Comparison of ENCODE assay signal across 12 cellular contexts in genomic region chr6:41732149-41732548, GRCh38. TPM values are rescaled to one million over a fixed set of nuclear protein-coding genes. Genes with fewer than 3 reads are reported as not detected.
DNase-seq lines count a peak whose midpoint lies in the region; ATAC-seq and TF ChIP-seq lines count a peak whose summit lies in the region.
"Had no signal": no experiment of that assay in that cellular context is flagged by ENCODE, and none has a peak within 500 bp of the region (broad histone marks: within the 10 kb centered on the region; RNA-seq: fewer than 3 reads in every experiment).

No MANE protein-coding gene starts in this region.

- no peaks in the 10 kb centered on the region for H3K36me3 Mint-ChIP-seq in activated naive CD8-positive, alpha-beta T cell treated with anti-CD3 and anti-CD28 coated beads, Interleukin-2, amount 50 U/mL, for 24 hours (ENCODE audit: low read depth)
- H3K36me3 Mint-ChIP-seq in natural killer cell, result no peaks in the 10 kb centered on the region

- H3K27ac ChIP-seq in BLaER1 treated with 17β-estradiol and CSF1 and Interleukin-3, amounts not matched to agents 10 nM and 100 nM, result peak overlapping the region; percentile 4 to 100 (median 96); a peak in 21 of 22 replicates
- H3K27ac ChIP-seq in HEK293 (ENCODE audit: extremely low read depth, low read depth, low read length), result no peak overlapping the region
- H3K27ac ChIP-seq: C4-2B, colonic mucosa, foreskin keratinocyte had no signal

- H3K4me1 ChIP-seq in BLaER1 treated with 17β-estradiol and CSF1 and Interleukin-3, amounts not matched to agents 10 nM and 100 nM, result peaks cover 71 to 83% (median 75%) of the 10 kb centered on the region in 10 experiments
- H3K4me1 ChIP-seq in HEK293 (ENCODE audit: control insufficient read depth, insufficient read depth, low read length), result 0 out of 2 replicates have a peak, but pooled peaks cover 3% of the 10 kb centered on the region
- H3K4me1 ChIP-seq: foreskin keratinocyte had no signal

- CTCF ChIA-PET in HEK293 (lab: Yijun Ruan, JAX), result interaction anchor here (2.6 to 6.7 kb wide), 2 partner anchors 27 to 44 kb away, joined by 7 to 51 read pairs; no protein-coding TSS in a partner anchor

- H3K4me3 ChIP-seq in BLaER1 treated with 17β-estradiol and CSF1 and Interleukin-3, amounts not matched to agents 10 nM and 100 nM, result peak overlapping the region; percentile 77 to 98 (median 90)
- no peak overlapping the region for H3K4me3 ChIP-seq in HEK293 (ENCODE audit: low read depth, low read length)
- H3K4me3 ChIP-seq: colonic mucosa had no signal

- intact Hi-C loops in natural killer cell (cut with micrococcal nuclease), result loop anchor here (1.0 to 5.0 kb wide), 4 partner anchors 9 to 659 kb away; partner anchors contain the start of genes NFYA and OARD1

- H3K27ac Mint-ChIP-seq in activated naive CD8-positive, alpha-beta T cell treated with anti-CD3 and anti-CD28 coated beads, Interleukin-2, amount 50 U/mL, for 24 hours, result peak overlapping the region; percentile 15
- peak overlapping the region; percentile 88 to 95 for H3K27ac Mint-ChIP-seq in natural killer cell

- TF ChIP-seq CTCF in HEK293 (tag by site-specific recombination; IDR thresholded peaks at IDR 0.05), result no peak
- no peak for TF ChIP-seq CTCF in natural killer cell (IDR thresholded peaks at IDR 0.05)

- DNase-seq in activated naive CD8-positive, alpha-beta T cell treated with anti-CD3 and anti-CD28 coated beads, Interleukin-2, amount 50 U/mL, for 24 hours, result no peak
- DNase-seq in natural killer cell (no peak), NCI-H446 treated with DMSO at 0.1 percent for 48 hours (lab: John Stamatoyannopoulos, UW) (no peak), NCI-H774 (lab: John Stamatoyannopoulos, UW) (no peak)
- DNase-seq: colonic mucosa had no signal

- ATAC-seq in activated naive CD8-positive, alpha-beta T cell treated with anti-CD3 and anti-CD28 coated beads, Interleukin-2, amount 50 U/mL, for 24 hours, result no peak
- no peak for ATAC-seq in natural killer cell
- ATAC-seq in HG03354 (IDR thresholded peaks at IDR 0.05; ENCODE audit: poor library complexity, severe bottlenecking, unreplicated experiment), result no peak
- ATAC-seq in HG03280 (IDR thresholded peaks at IDR 0.05; ENCODE audit: unreplicated experiment), result no peak

- H3K27me3 ChIP-seq in BLaER1 treated with 17β-estradiol and CSF1 and Interleukin-3, amounts not matched to agents 10 nM and 100 nM, result no peaks in the 10 kb centered on the region
- H3K27me3 ChIP-seq: colonic mucosa, foreskin keratinocyte had no signal

- peaks cover 0 to 30% (median 5%) of the 10 kb centered on the region in 11 experiments; a peak in 9 of 22 replicates for H3K36me3 ChIP-seq in BLaER1 treated with 17β-estradiol and CSF1 and Interleukin-3, amounts not matched to agents 10 nM and 100 nM
- H3K36me3 ChIP-seq in HEK293 (ENCODE audit: control insufficient read depth in 2 of 2, insufficient read depth in 1 of 2, low read length in 2 of 2), result no peaks in the 10 kb centered on the region
- H3K36me3 ChIP-seq: colonic mucosa had no signal

- H3K9me3 Mint-ChIP-seq in activated naive CD8-positive, alpha-beta T cell treated with anti-CD3 and anti-CD28 coated beads, Interleukin-2, amount 50 U/mL, for 24 hours, result no peaks in the 10 kb centered on the region
- no peaks in the 10 kb centered on the region for H3K9me3 Mint-ChIP-seq in natural killer cell

- H3K4me1 Mint-ChIP-seq in activated naive CD8-positive, alpha-beta T cell treated with anti-CD3 and anti-CD28 coated beads, Interleukin-2, amount 50 U/mL, for 24 hours, result peaks cover 53% of the 10 kb centered on the region
- H3K4me1 Mint-ChIP-seq in natural killer cell, result peaks cover 46 to 66% of the 10 kb centered on the region in 2 donors

- no peaks in the 10 kb centered on the region for H3K27me3 Mint-ChIP-seq in activated naive CD8-positive, alpha-beta T cell treated with anti-CD3 and anti-CD28 coated beads, Interleukin-2, amount 50 U/mL, for 24 hours
- H3K27me3 Mint-ChIP-seq in natural killer cell (ENCODE audit: low read depth in 2 of 2), result no peaks in the 10 kb centered on the region

- H4K20me1 ChIP-seq in BLaER1 treated with 17β-estradiol and CSF1 and Interleukin-3, amounts not matched to agents 10 nM and 100 nM, result peaks cover 5 to 65% (median 16%) of the 10 kb centered on the region in 11 experiments; a peak in 15 of 22 replicates

- no peaks in the 10 kb centered on the region for H3K9me3 ChIP-seq in BLaER1 treated with 17β-estradiol and CSF1 and Interleukin-3, amounts not matched to agents 10 nM and 100 nM (replicated peaks in 1 of 11)
- no peaks in the 10 kb centered on the region for H3K9me3 ChIP-seq in HEK293 (ENCODE audit: control insufficient read depth, insufficient read depth, low read depth, low read length)
- H3K9me3 ChIP-seq: colonic mucosa had no signal

- H3K4me3 Mint-ChIP-seq in activated naive CD8-positive, alpha-beta T cell treated with anti-CD3 and anti-CD28 coated beads, Interleukin-2, amount 50 U/mL, for 24 hours, result peak overlapping the region; percentile 54
- H3K4me3 Mint-ChIP-seq in natural killer cell, result peak overlapping the region; percentile 70

- H3K9ac ChIP-seq in BLaER1 treated with 17β-estradiol and CSF1 and Interleukin-3, amounts not matched to agents 10 nM and 100 nM, result peak overlapping the region; percentile 81 to 99 (median 95)

- POLR2A ChIA-PET in HEK293 (lab: Yijun Ruan, JAX), result interaction anchor here (0.6 to 1.2 kb wide), 2 partner anchors 27 to 38 kb away, joined by 3 read pairs; no protein-coding TSS in a partner anchor

- H3K4me2 ChIP-seq in BLaER1 treated with 17β-estradiol and CSF1 and Interleukin-3, amounts not matched to agents 10 nM and 100 nM, result peak overlapping the region; percentile 96 to 100 (median 99)

TF ChIP-seq in HEK293, 187 proteins besides CTCF, POLR2A, EP300 and RAD21:
- TF ChIP-seq ZNF324 (tag by site-specific recombination; IDR thresholded peaks at IDR 0.05) (no peak), ZNF768 (tag by site-specific recombination; IDR thresholded peaks at IDR 0.05) (peak; percentile 90), ZNF518A (tag by site-specific recombination; conservative IDR thresholded peaks at IDR 0.05; ENCODE audit: low read depth) (no peak), ZBTB1 (tag by site-specific recombination; IDR thresholded peaks at IDR 0.05) (no peak)

RNA-seq across cellular contexts. Expression of gene TFEB, which starts 3.3 kb away (rescaled TPM):
- total RNA-seq in natural killer cell, result 10 to 100 TPM; 56.0 to 66.7 (median 66.2) TPM

RNA-seq across cellular contexts. Expression of gene PGC, which starts 15.0 kb away (rescaled TPM):
- not detected for total RNA-seq in natural killer cell
- total RNA-seq: foreskin keratinocyte, RPMI7951 had no signal

RNA-seq across cellular contexts. Expression of gene FRS3, which starts 47.6 kb away (rescaled TPM):
- total RNA-seq in natural killer cell, result 1 to 10 TPM; 4.5 to 5.7 (median 5.4) TPM

RNA-seq across cellular contexts. Expression of gene PRICKLE4, which starts 48.4 kb away (rescaled TPM):
- total RNA-seq in natural killer cell, result not detected

RNA-seq across cellular contexts. Expression of gene TOMM6, which starts 55.3 kb away (rescaled TPM):
- total RNA-seq in natural killer cell, result 100 to 1,000 TPM in 1 of 3 donors, 10 to 100 TPM in 2; 95.0 to 109 (median 96.6) TPM
